8 cellular contexts compared by ENCODE assay signal in the genomic region with DNA sequence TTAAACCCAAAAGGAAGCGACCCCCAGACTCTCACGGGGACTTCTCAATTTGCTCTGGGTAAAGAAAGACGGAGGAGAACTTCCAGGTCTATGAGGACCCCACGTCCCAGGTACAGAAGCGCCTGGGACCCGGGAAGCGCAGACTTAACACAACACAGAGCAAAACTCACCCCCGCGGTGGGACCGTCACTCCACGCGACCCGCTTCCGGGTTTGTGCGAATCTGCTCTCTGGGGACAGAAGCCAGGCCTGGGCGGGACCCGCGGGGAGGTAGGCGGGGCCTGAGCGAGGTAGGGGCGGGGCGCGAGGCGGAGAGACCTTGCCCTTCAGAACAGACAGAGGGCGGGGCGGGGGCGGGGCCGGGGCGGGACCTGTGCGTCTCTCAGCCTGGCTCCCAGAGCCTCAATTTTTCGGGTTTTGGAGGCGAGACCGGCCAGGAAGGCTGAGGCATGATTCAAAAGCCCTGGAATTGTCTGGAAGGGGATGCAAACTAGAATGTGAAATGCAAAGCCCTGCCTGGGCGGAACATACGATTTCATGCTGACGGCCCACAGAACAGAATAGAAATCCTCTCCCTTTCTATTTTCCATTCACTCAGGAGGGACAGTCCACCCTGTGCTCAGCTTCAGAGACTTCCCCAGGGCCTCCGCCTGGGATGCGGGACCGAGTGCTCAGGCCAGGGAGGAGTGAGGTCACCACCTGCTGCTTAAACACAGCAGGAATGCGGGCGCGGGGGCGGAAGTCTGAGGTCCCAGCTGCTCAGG. TPM values are rescaled to one million over a fixed set of nuclear protein-coding genes. Genes with fewer than 3 reads are reported as not detected.
A peak's percentile ranks its signal among the peaks of the same experiment; 100 is the strongest.
DNase-seq lines count a peak whose midpoint lies in the region; ATAC-seq, FAIRE-seq and TF ChIP-seq lines count a peak whose summit lies in the region.

No MANE protein-coding gene starts in this region.

- no peak overlapping the region for H3K27ac ChIP-seq in neural cell (ENCODE audit: low read length)

- H3K4me2 ChIP-seq in neural cell (ENCODE audit: low read length): peak overlapping the region; percentile 65

- H3K4me3 Mint-ChIP-seq in stimulated activated naive CD8-positive, alpha-beta T cell treated with anti-CD3 and anti-CD28 coated beads, Interleukin-15, amount 100 ng/mL, for 72 hours: peak overlapping the region; percentile 93 to 99

- no peaks in the 10 kb centered on the region for H3F3A ChIP-seq in neural cell (ENCODE audit: insufficient read depth, low read length, poor library complexity, severe bottlenecking)

- no peak for TF ChIP-seq RAD21 in neural cell (conservative IDR thresholded peaks at IDR 0.05)

- in situ Hi-C loops in Caki2 (cut with HindIII; ENCODE audit: low pct_unique_long_range_greater_than_20kb, low sequenced_read_pairs): no loop called here

- peaks cover 28% of the 10 kb centered on the region for H3K4me1 Mint-ChIP-seq in stimulated activated naive CD8-positive, alpha-beta T cell treated with anti-CD3 and anti-CD28 coated beads, Interleukin-15, amount 100 ng/mL, for 72 hours

- H3K27ac Mint-ChIP-seq in stimulated activated naive CD8-positive, alpha-beta T cell treated with anti-CD3 and anti-CD28 coated beads, Interleukin-15, amount 100 ng/mL, for 72 hours: peak overlapping the region; percentile 89 to 99

- peaks cover 16 to 32% of the 10 kb centered on the region in 2 donors for H3K9me3 Mint-ChIP-seq in stimulated activated naive CD8-positive, alpha-beta T cell treated with anti-CD3 and anti-CD28 coated beads, Interleukin-15, amount 100 ng/mL, for 72 hours

- no peaks in the 10 kb centered on the region for H3K27me3 Mint-ChIP-seq in stimulated activated naive CD8-positive, alpha-beta T cell treated with anti-CD3 and anti-CD28 coated beads, Interleukin-15, amount 100 ng/mL, for 72 hours

- TF ChIP-seq CTCF in fibroblast of the aortic adventitia (IDR thresholded peaks at IDR 0.05; ENCODE audit: insufficient read depth, low read length) (no peak), neural cell (IDR thresholded peaks at IDR 0.05; ENCODE audit: poor library complexity, severe bottlenecking) (no peak)

- no peaks in the 10 kb centered on the region for H3K27me3 ChIP-seq in neural cell (ENCODE audit: insufficient read depth, low read depth, low read length)

- FAIRE-seq in HTR-8/SVneo (lab: Jason Lieb, UNC) (peak; percentile 49), RCC 7860 (lab: Jason Lieb, UNC) (no peak)

- no peaks in the 10 kb centered on the region for H4K20me1 ChIP-seq in neural cell (ENCODE audit: insufficient read depth)

- H3K4me3 ChIP-seq in fibroblast of the aortic adventitia (ENCODE audit: low read depth, low read length) (peak overlapping the region; percentile 83), neural cell (ENCODE audit: low read length) (peak overlapping the region; percentile 72)

- peak overlapping the region; percentile 45 for H2AFZ ChIP-seq in neural cell (ENCODE audit: low read depth, low read length)

- no peaks in the 10 kb centered on the region for H3K36me3 ChIP-seq in neural cell (ENCODE audit: insufficient read depth, low read length)

- H3K9me3 ChIP-seq in neural cell (ENCODE audit: low read length): no peaks in the 10 kb centered on the region

- DNase-seq in Caki2 (ENCODE audit: low read depth) (peak; percentile 83), HTR-8/SVneo (ENCODE audit: insufficient read length, low spot score) (peak; percentile 66), RCC 7860 (ENCODE audit: low spot score) (peak; percentile 69), fibroblast of the aortic adventitia (ENCODE audit: low read depth) (peak; percentile 73)
- DNase-seq in activated T-helper 9 cell treated with anti-CD3 and anti-CD28 coated beads, Interleukin-2, amount 50 U/mL, for 16 hours (ENCODE audit: low read depth): peak; percentile 92
- DNase-seq in stimulated activated naive CD8-positive, alpha-beta T cell treated with anti-CD3 and anti-CD28 coated beads, Interleukin-15, amount 100 ng/mL, for 72 hours: peak; percentile 95 to 96

- peak overlapping the region; percentile 51 for H3K9ac ChIP-seq in neural cell (ENCODE audit: low read length)

- H3K79me2 ChIP-seq in neural cell (replicated peaks; ENCODE audit: insufficient read depth, low read length): no peaks in the 10 kb centered on the region

- H3K9me2 ChIP-seq in neural cell (ENCODE audit: insufficient read depth, low read length): no peaks in the 10 kb centered on the region

- no peak for TF ChIP-seq EP300 in neural cell (conservative IDR thresholded peaks at IDR 0.05; ENCODE audit: poor library complexity, severe bottlenecking)

- ATAC-seq in GM21360 (IDR thresholded peaks at IDR 0.05; ENCODE audit: unreplicated experiment): peak; percentile 91
- peak; percentile 100 for ATAC-seq in stimulated activated naive CD8-positive, alpha-beta T cell treated with anti-CD3 and anti-CD28 coated beads, Interleukin-15, amount 100 ng/mL, for 72 hours

TF ChIP-seq in neural cell, 6 proteins besides CTCF, POLR2A, EP300 and RAD21:
- TF ChIP-seq MXI1 (conservative IDR thresholded peaks at IDR 0.05; ENCODE audit: poor library complexity, severe bottlenecking) (peak; percentile 26), POLR2AphosphoS5 (IDR thresholded peaks at IDR 0.05) (no peak)

RNA-seq across cellular contexts. Expression of a gene that starts 19.3 kb away (rescaled TPM):
- total RNA-seq in Caki2 (2014; rRNA removed; shearing (Covaris generic); ENCODE audit: low replicate concordance): 2.8 and 4.3 TPM in 2 replicates
- total RNA-seq in fibroblast of the aortic adventitia (ENCODE audit: low replicate concordance): 0.82 and 4.7 TPM in 2 replicates
- polyA plus RNA-seq in neural cell: 0.26 and 0.34 TPM in 2 replicates
- 1.2 TPM in 2 replicates for polyA minus RNA-seq in neural cell

RNA-seq across cellular contexts. Expression of a gene that starts 20.1 kb away (rescaled TPM):
- total RNA-seq in Caki2 (2014; rRNA removed; shearing (Covaris generic); ENCODE audit: low replicate concordance): 10.0 and 15.9 TPM in 2 replicates
- total RNA-seq in fibroblast of the aortic adventitia (ENCODE audit: low replicate concordance): 4.1 and 7.4 TPM in 2 replicates
- 0.10 and 1.5 TPM in 2 replicates for polyA plus RNA-seq in neural cell
- 3.2 and 4.6 TPM in 2 replicates for polyA minus RNA-seq in neural cell

RNA-seq across cellular contexts. Expression of a gene that starts 45.1 kb away (rescaled TPM):
- 4.3 and 11.8 TPM in 2 replicates for total RNA-seq in Caki2 (2014; rRNA removed; shearing (Covaris generic); ENCODE audit: low replicate concordance)
- total RNA-seq in fibroblast of the aortic adventitia (ENCODE audit: low replicate concordance): 7.3 and 12.0 TPM in 2 replicates
- 35.7 and 53.5 TPM in 2 replicates for polyA plus RNA-seq in neural cell
- 39.9 and 47.2 TPM in 2 replicates for polyA minus RNA-seq in neural cell
